ENCODE assay signal across 20 cellular contexts in the genomic region with DNA sequence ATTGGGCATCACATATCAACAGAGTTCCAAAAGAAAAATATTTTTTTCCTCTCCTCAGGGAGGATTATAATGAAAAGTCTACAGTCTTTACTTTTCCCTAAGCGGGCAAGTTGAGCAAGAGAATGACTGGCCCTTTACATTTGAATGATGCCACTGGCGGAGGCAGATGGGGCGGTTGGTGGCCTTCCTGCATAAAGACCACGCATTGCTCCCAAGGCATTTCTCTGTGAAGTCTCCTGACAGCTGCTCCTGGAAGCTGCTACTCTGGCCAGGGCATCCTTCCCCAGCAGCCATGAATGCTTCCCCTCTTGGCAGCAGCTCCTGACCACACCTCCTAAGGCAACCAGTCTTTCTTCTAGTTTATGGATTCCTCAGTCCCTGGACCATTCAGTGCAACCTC.
"Had no signal": no experiment of that assay in that cellular context is flagged by ENCODE, and none has a peak within 500 bp of the region (broad histone marks: within the 10 kb centered on the region; RNA-seq: fewer than 3 reads in every experiment).

No MANE protein-coding gene starts in this region.

- H3K27ac Mint-ChIP-seq: activated CD4-positive, alpha-beta T cell treated with anti-CD3 and anti-CD28 coated beads for 36 hours; activated naive CD8-positive, alpha-beta T cell; activated T-helper 1 cell treated with anti-CD3 and anti-CD28 coated beads, Interleukin-12 subunit alpha, Interleukin-12 subunit beta, Interleukin-2, Interleukin-4 antibody, amounts not matched to agents 30 ng/mL and 10 ng/mL and 1 ng/mL, durations not matched to agents 14 hours and 24 hours and 36 hours; effector memory CD8-positive, alpha-beta T cell; immature natural killer cell; memory B cell; naive thymus-derived CD4-positive, alpha-beta T cell; stimulated activated naive B cell treated with anti-CD40 and anti-IgM and Interleukin-4, amounts not matched to agents 10 μg/mL and 1 μg/mL and 100 μg/mL, for 72 hours had no signal

- H3K9me3 ChIP-seq: mucosa of descending colon, ovary, right lobe of liver, thoracic aorta, upper lobe of left lung had no signal

- H3K4me1 Mint-ChIP-seq: activated CD4-positive, alpha-beta T cell treated with anti-CD3 and anti-CD28 coated beads for 36 hours; immature natural killer cell; memory B cell; naive thymus-derived CD4-positive, alpha-beta T cell; stimulated activated naive B cell treated with anti-CD40 and anti-IgM and Interleukin-4, amounts not matched to agents 10 μg/mL and 1 μg/mL and 100 μg/mL, for 72 hours had no signal

- H3K36me3 ChIP-seq: cardiac muscle cell, ovary, right lobe of liver, thoracic aorta, upper lobe of left lung had no signal

- H2AFZ ChIP-seq: hepatocyte had no signal

- H3K36me3 Mint-ChIP-seq: activated naive CD8-positive, alpha-beta T cell; immature natural killer cell; memory B cell; naive thymus-derived CD4-positive, alpha-beta T cell; stimulated activated naive B cell treated with anti-CD40 and anti-IgM and Interleukin-4, amounts not matched to agents 10 μg/mL and 1 μg/mL and 100 μg/mL, for 72 hours had no signal

- H3K27me3 Mint-ChIP-seq: activated CD4-positive, alpha-beta T cell treated with anti-CD3 and anti-CD28 coated beads for 36 hours; effector memory CD8-positive, alpha-beta T cell; memory B cell; naive thymus-derived CD4-positive, alpha-beta T cell; stimulated activated naive B cell treated with anti-CD40 and anti-IgM and Interleukin-4, amounts not matched to agents 10 μg/mL and 1 μg/mL and 100 μg/mL, for 72 hours had no signal

- H3K9me3 Mint-ChIP-seq: activated T-helper 1 cell treated with anti-CD3 and anti-CD28 coated beads, Interleukin-12 subunit alpha, Interleukin-12 subunit beta, Interleukin-2, Interleukin-4 antibody, amounts not matched to agents 30 ng/mL and 10 ng/mL and 1 ng/mL, durations not matched to agents 14 hours and 24 hours and 36 hours; memory B cell; naive thymus-derived CD4-positive, alpha-beta T cell; stimulated activated naive B cell treated with anti-CD40 and anti-IgM and Interleukin-4, amounts not matched to agents 10 μg/mL and 1 μg/mL and 100 μg/mL, for 72 hours had no signal

- H3K4me2 ChIP-seq: hepatocyte, smooth muscle cell had no signal

- H3K4me3 ChIP-seq: cardiac muscle cell, hepatocyte, mucosa of descending colon, ovary, right lobe of liver, smooth muscle cell, thoracic aorta, upper lobe of left lung had no signal

- H3K27me3 ChIP-seq: cardiac muscle cell, hepatocyte, ovary, right lobe of liver, upper lobe of left lung had no signal

- H3K4me3 Mint-ChIP-seq: activated CD4-positive, alpha-beta T cell treated with anti-CD3 and anti-CD28 coated beads for 36 hours; activated naive CD8-positive, alpha-beta T cell; activated T-helper 1 cell treated with anti-CD3 and anti-CD28 coated beads, Interleukin-12 subunit alpha, Interleukin-12 subunit beta, Interleukin-2, Interleukin-4 antibody, amounts not matched to agents 30 ng/mL and 10 ng/mL and 1 ng/mL, durations not matched to agents 14 hours and 24 hours and 36 hours; effector memory CD8-positive, alpha-beta T cell; immature natural killer cell; memory B cell; naive thymus-derived CD4-positive, alpha-beta T cell; stimulated activated naive B cell treated with anti-CD40 and anti-IgM and Interleukin-4, amounts not matched to agents 10 μg/mL and 1 μg/mL and 100 μg/mL, for 72 hours had no signal

- H3K27ac ChIP-seq: cardiac muscle cell, hepatocyte, ovary, right lobe of liver, thoracic aorta, upper lobe of left lung had no signal

- H3K4me1 ChIP-seq: right lobe of liver, upper lobe of left lung had no signal

- ATAC-seq: activated CD4-positive, alpha-beta T cell treated with anti-CD3 and anti-CD28 coated beads for 36 hours; effector memory CD8-positive, alpha-beta T cell; mucosa of descending colon; naive thymus-derived CD4-positive, alpha-beta T cell; right lobe of liver; stimulated activated naive B cell treated with anti-CD40 and anti-IgM and Interleukin-4, amounts not matched to agents 10 μg/mL and 1 μg/mL and 100 μg/mL, for 72 hours had no signal

- DNase-seq: activated CD4-positive, alpha-beta T cell treated with anti-CD3 and anti-CD28 coated beads for 36 hours; activated CD4-positive, alpha-beta T cell treated with anti-CD3 and anti-CD28 coated beads, Interleukin-2, amount 50 U/mL, for 48 hours; activated gamma-delta T cell treated with Interleukin-2 at 50 U/mL for 16 hours; activated T-cell treated with anti-CD3 and anti-CD28 coated beads for 4 hours; effector memory CD8-positive, alpha-beta T cell; immature natural killer cell; mucosa of descending colon; naive thymus-derived CD4-positive, alpha-beta T cell; ovary; right lobe of liver; stimulated activated CD4-positive, alpha-beta T cell treated with anti-CD3 and anti-CD28 coated beads, Interleukin-4, amount 100 ng/mL, for 4 hours; stimulated activated naive B cell treated with anti-CD40 and anti-IgM and Interleukin-4, amounts not matched to agents 10 μg/mL and 1 μg/mL and 100 μg/mL, for 72 hours; upper lobe of left lung had no signal
